ENCODE assay signal across 19 cellular contexts in the genomic region with DNA sequence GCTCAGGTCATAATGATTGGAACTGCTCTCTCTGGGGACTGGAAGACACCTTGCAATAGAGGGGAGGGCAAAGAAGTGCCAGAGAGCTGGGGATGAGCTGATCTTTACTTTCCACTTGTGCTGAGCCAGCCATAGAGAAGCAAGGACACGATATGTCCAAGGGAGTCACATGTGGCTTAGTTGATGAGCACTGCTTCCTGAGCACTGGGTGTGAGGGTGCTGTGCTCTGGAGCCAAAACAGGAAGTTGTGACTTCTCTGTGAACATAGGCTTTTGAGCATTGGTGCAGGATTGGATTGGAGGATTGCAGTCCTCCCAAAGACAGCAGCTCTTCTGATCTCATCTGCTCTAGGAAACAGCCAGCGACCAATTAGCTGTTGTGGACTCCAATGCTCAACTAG. TPM values are rescaled to one million over a fixed set of nuclear protein-coding genes. Genes with fewer than 3 reads are reported as not detected.
A peak's percentile ranks its signal among the peaks of the same experiment; 100 is the strongest.
DNase-seq lines count a peak whose midpoint lies in the region; ATAC-seq, FAIRE-seq and TF ChIP-seq lines count a peak whose summit lies in the region.
"Had no signal": no experiment of that assay in that cellular context is flagged by ENCODE, and none has a peak within 500 bp of the region (broad histone marks: within the 10 kb centered on the region; RNA-seq: fewer than 3 reads in every experiment).

No MANE protein-coding gene starts in this region.

- POLR2A ChIA-PET in GM12878 (lab: Charles Lee) = interaction anchor here (0.7 to 1.0 kb wide), 4 partner anchors 23 to 130 kb away, joined by 3 read pairs; no protein-coding TSS in a partner anchor

- SMC1A ChIA-PET in GM12878 (lab: Charles Lee; ENCODE audit: uncharacterized antibody, unreplicated experiment) = interaction anchor here (0.9 to 1.6 kb wide), 8 partner anchors 10 to 684 kb away, joined by 3 to 6 read pairs (median 4); no protein-coding TSS in a partner anchor

- no peak for TF ChIP-seq EP300 in GM12878 (IDR thresholded peaks at IDR 0.05; ENCODE audit: borderline replicate concordance in 1 of 2, control insufficient read depth in 1 of 2, low read depth in 2 of 2, low read length in 2 of 2)

- H3K27ac Mint-ChIP-seq in activated naive CD4-positive, alpha-beta T cell treated with anti-CD3 and anti-CD28 coated beads, Interleukin-2, amount 50 U/mL, for 24 hours = peak overlapping the region; percentile 66
- no peak overlapping the region for H3K27ac Mint-ChIP-seq in activated naive CD4-positive, alpha-beta T cell treated with anti-CD3 and anti-CD28 coated beads for 36 hours
- peak overlapping the region; percentile 10 for H3K27ac Mint-ChIP-seq in stimulated activated effector memory CD8-positive, alpha-beta T cell treated with anti-CD3 and anti-CD28 coated beads, Interleukin-12 subunit alpha, Interleukin-12 subunit beta, amount 100 ng/mL, for 72 hours

- peaks cover 34% of the 10 kb centered on the region for H3K36me3 Mint-ChIP-seq in activated naive CD4-positive, alpha-beta T cell treated with anti-CD3 and anti-CD28 coated beads, Interleukin-2, amount 50 U/mL, for 24 hours
- peaks cover 33% of the 10 kb centered on the region for H3K36me3 Mint-ChIP-seq in activated naive CD4-positive, alpha-beta T cell treated with anti-CD3 and anti-CD28 coated beads for 36 hours (ENCODE audit: low read depth)
- peaks cover 4% of the 10 kb centered on the region for H3K36me3 Mint-ChIP-seq in stimulated activated effector memory CD8-positive, alpha-beta T cell treated with anti-CD3 and anti-CD28 coated beads, Interleukin-12 subunit alpha, Interleukin-12 subunit beta, amount 100 ng/mL, for 72 hours

- H3K79me2 ChIP-seq in DOHH2 (ENCODE audit: control insufficient read depth, low read length) (no peaks in the 10 kb centered on the region), GM12878 (ENCODE audit: control insufficient read depth, insufficient read depth, low read length) (peaks cover 28% of the 10 kb centered on the region)

- BruUV-seq in GM12878 (replicated peaks; lab: Mats Ljungman, UMichigan) = no TSS peak

- peaks cover 44% of the 10 kb centered on the region for H3K4me1 Mint-ChIP-seq in activated naive CD4-positive, alpha-beta T cell treated with anti-CD3 and anti-CD28 coated beads, Interleukin-2, amount 50 U/mL, for 24 hours
- peaks cover 22% of the 10 kb centered on the region for H3K4me1 Mint-ChIP-seq in activated naive CD4-positive, alpha-beta T cell treated with anti-CD3 and anti-CD28 coated beads for 36 hours (ENCODE audit: low read depth)
- H3K4me1 Mint-ChIP-seq in stimulated activated effector memory CD8-positive, alpha-beta T cell treated with anti-CD3 and anti-CD28 coated beads, Interleukin-12 subunit alpha, Interleukin-12 subunit beta, amount 100 ng/mL, for 72 hours = peaks cover 32% of the 10 kb centered on the region

- H3K27me3 Mint-ChIP-seq in activated naive CD4-positive, alpha-beta T cell treated with anti-CD3 and anti-CD28 coated beads, Interleukin-2, amount 50 U/mL, for 24 hours = no peaks in the 10 kb centered on the region
- H3K27me3 Mint-ChIP-seq in activated naive CD4-positive, alpha-beta T cell treated with anti-CD3 and anti-CD28 coated beads for 36 hours (ENCODE audit: low read depth) = no peaks in the 10 kb centered on the region

- no peak overlapping the region for H2AFZ ChIP-seq in GM12878 (ENCODE audit: control insufficient read depth, low read depth, low read length)

- H4K20me1 ChIP-seq in DOHH2 (ENCODE audit: control insufficient read depth, insufficient read depth, low read depth, low read length) = no peaks in the 10 kb centered on the region
- peaks cover 2% of the 10 kb centered on the region; the same call in 1 of the 2 replicates for H4K20me1 ChIP-seq in GM12878 (ENCODE audit: control insufficient read depth, insufficient read depth)

- H3K4me3 ChIP-seq in DOHH2 (ENCODE audit: low read length) = no peak overlapping the region
- H3K4me3 ChIP-seq in GM12878 = no peak overlapping the region
- no peak overlapping the region for H3K4me3 ChIP-seq in colonic mucosa
- H3K4me3 ChIP-seq: breast epithelium, uterus had no signal

- no peak for TF ChIP-seq CTCF in DOHH2 (IDR thresholded peaks at IDR 0.05; ENCODE audit: low read depth, low read length, poor library complexity, severe bottlenecking)
- TF ChIP-seq CTCF in GM12878 (IDR thresholded peaks at IDR 0.05 in 2 of 3, conservative IDR thresholded peaks at IDR 0.05 in 1 of 3; ENCODE audit: control insufficient read depth in 2 of 3, extremely low read depth in 1 of 3, insufficient read depth in 1 of 3, low read depth in 3 of 3, low read length in 3 of 3) = no peak
- TF ChIP-seq CTCF in colonic mucosa (IDR thresholded peaks at IDR 0.05) = no peak

- H3K9me3 ChIP-seq in DOHH2 (ENCODE audit: control insufficient read depth, insufficient read depth, low read length) (no peaks in the 10 kb centered on the region), GM12878 (replicated peaks; ENCODE audit: control insufficient read depth, insufficient read depth, low read length) (no peaks in the 10 kb centered on the region), colonic mucosa (no peaks in the 10 kb centered on the region)
- H3K9me3 ChIP-seq: breast epithelium, uterus had no signal

- DNase-seq in activated naive CD4-positive, alpha-beta T cell treated with anti-CD3 and anti-CD28 coated beads for 36 hours = no peak
- no peak for DNase-seq in GM12878 (ENCODE audit: low read depth, low spot score)
- DNase-seq in stimulated activated effector memory CD8-positive, alpha-beta T cell treated with anti-CD3 and anti-CD28 coated beads, Interleukin-12 subunit alpha, Interleukin-12 subunit beta, amount 100 ng/mL, for 72 hours (ENCODE audit: low spot score in 2 of 2) = no peak
- no peak for DNase-seq in GDM1 (lab: John Stamatoyannopoulos, UW)
- no peak for DNase-seq in colonic mucosa
- DNase-seq: DMS53, glutamatergic neuron, NCI-H1092 treated with DMSO at 0.1 percent for 48 hours, NCI-H2029 treated with DMSO at 0.1 percent for 48 hours, T-helper 9 cell, uterus had no signal

- H3F3A ChIP-seq in DOHH2 (ENCODE audit: control insufficient read depth, insufficient read depth) = no peaks in the 10 kb centered on the region; the same call in none of the 2 replicates

- H3K9ac ChIP-seq in GM12878 (ENCODE audit: control insufficient read depth, insufficient read depth, low read length) (no peak overlapping the region), colonic mucosa (ENCODE audit: low read depth in 2 of 2, low read length in 2 of 2) (no peak overlapping the region)
- H3K9ac ChIP-seq: KMS-11 had no signal

- 53% methylated on average over 2 of the region's 2 CpGs for WGBS in GM12878 (ENCODE audit: insufficient coverage, insufficient replicate concordance, low lambda C conversion rate, missing lambda C conversion rate)

- RAD21 ChIA-PET in GM12878 (lab: Charles Lee; ENCODE audit: unreplicated experiment) = interaction anchor here (0.9 to 2.0 kb wide), 2 partner anchors 10 to 91 kb away, joined by 4 to 6 read pairs; no protein-coding TSS in a partner anchor

- no peak for TF ChIP-seq POLR2A in GM12878 (IDR thresholded peaks at IDR 0.05; ENCODE audit: low read depth, low read length)

- H3K27ac ChIP-seq in DOHH2 (ENCODE audit: low read depth, low read length) (no peak overlapping the region), GM12878 (ENCODE audit: control insufficient read depth, insufficient read depth) (no peak overlapping the region), colonic mucosa (no peak overlapping the region)
- H3K27ac ChIP-seq: breast epithelium, KMS-11, uterus had no signal

- ATAC-seq in GM12878 (no peak), GM19467 (IDR thresholded peaks at IDR 0.05; ENCODE audit: unreplicated experiment) (no peak)
- ATAC-seq in stimulated activated effector memory CD8-positive, alpha-beta T cell treated with anti-CD3 and anti-CD28 coated beads, Interleukin-12 subunit alpha, Interleukin-12 subunit beta, amount 100 ng/mL, for 72 hours = no peak

- in situ Hi-C loops in GM12878 (cut with MboI) = loop anchor here (10.0 kb wide), 2 partner anchors 582 to 1032 kb away; no protein-coding TSS in a partner anchor

- H3K27me3 ChIP-seq in DOHH2 (ENCODE audit: control insufficient read depth, low read length) (no peaks in the 10 kb centered on the region), GM12878 (replicated peaks in 1 of 2; ENCODE audit: control insufficient read depth in 2 of 2, insufficient read depth in 2 of 2, low read length in 1 of 2) (no peaks in the 10 kb centered on the region), colonic mucosa (no peaks in the 10 kb centered on the region)
- H3K27me3 ChIP-seq: breast epithelium, uterus had no signal

- no peaks in the 10 kb centered on the region for H3K36me3 ChIP-seq in DOHH2 (ENCODE audit: control insufficient read depth, low read length)
- peaks cover 3 to 16% of the 10 kb centered on the region in 2 experiments; a peak in 3 of 4 replicates for H3K36me3 ChIP-seq in GM12878 (ENCODE audit: control insufficient read depth in 2 of 2, insufficient read depth in 2 of 2, low read length in 1 of 2)
- peaks cover 11% of the 10 kb centered on the region for H3K36me3 ChIP-seq in colonic mucosa
- H3K36me3 ChIP-seq: breast epithelium, uterus had no signal

- no peaks in the 10 kb centered on the region for H3K9me2 ChIP-seq in DOHH2 (replicated peaks; ENCODE audit: control insufficient read depth, low read length)

- peak overlapping the region; percentile 38 for H3K4me2 ChIP-seq in DOHH2 (ENCODE audit: low read length)
- H3K4me2 ChIP-seq in GM12878 (ENCODE audit: control insufficient read depth, insufficient read depth) = no peak overlapping the region
- H3K4me2 ChIP-seq: KMS-11 had no signal

- TF ChIP-seq RAD21 in GM12878 (IDR thresholded peaks at IDR 0.05; ENCODE audit: insufficient read depth, low read depth, low read length) = no peak

- FAIRE-seq in GM12878 (lab: Jason Lieb, UNC) = no peak
- FAIRE-seq: endothelial cell of umbilical vein, GM19239 had no signal

- no peaks in the 10 kb centered on the region for H3K9me3 Mint-ChIP-seq in activated naive CD4-positive, alpha-beta T cell treated with anti-CD3 and anti-CD28 coated beads, Interleukin-2, amount 50 U/mL, for 24 hours
- no peaks in the 10 kb centered on the region for H3K9me3 Mint-ChIP-seq in activated naive CD4-positive, alpha-beta T cell treated with anti-CD3 and anti-CD28 coated beads for 36 hours
- H3K9me3 Mint-ChIP-seq in stimulated activated effector memory CD8-positive, alpha-beta T cell treated with anti-CD3 and anti-CD28 coated beads, Interleukin-12 subunit alpha, Interleukin-12 subunit beta, amount 100 ng/mL, for 72 hours = no peaks in the 10 kb centered on the region

- H3K4me1 ChIP-seq in DOHH2 (ENCODE audit: control insufficient read depth, low read length) (peaks cover 26% of the 10 kb centered on the region), GM12878 (ENCODE audit: control insufficient read depth, insufficient read depth, low read length) (peaks cover 6% of the 10 kb centered on the region; the same call in 1 of the 2 replicates), colonic mucosa (no peaks in the 10 kb centered on the region)
- H3K4me1 ChIP-seq: uterus had no signal

- CTCF ChIA-PET in activated naive CD4-positive, alpha-beta T cell treated with anti-CD3 and anti-CD28 coated beads for 36 hours (lab: Charles Lee) = interaction anchor here (0.6 to 1.1 kb wide), 2 partner anchors 132 to 342 kb away, joined by 3 read pairs; no protein-coding TSS in a partner anchor
- CTCF ChIA-PET in GM12878 (lab: Yijun Ruan, JAX) = interaction anchor here (0.9 to 2.2 kb wide), 5 partner anchors 8 to 381 kb away, joined by 4 to 7 read pairs (median 5); no protein-coding TSS in a partner anchor

- intact Hi-C loops in activated naive CD4-positive, alpha-beta T cell treated with anti-CD3 and anti-CD28 coated beads for 36 hours (cut with micrococcal nuclease) = no loop called here
- intact Hi-C loops in GM12878 (cut with micrococcal nuclease; ENCODE audit: unreplicated experiment) = no loop called here
- intact Hi-C loops in colonic mucosa (cut with DNase I) = loop anchor here (10.0 kb wide), 1 partner anchor 232 kb away; no protein-coding TSS in a partner anchor

- H3K4me3 Mint-ChIP-seq in activated naive CD4-positive, alpha-beta T cell treated with anti-CD3 and anti-CD28 coated beads, Interleukin-2, amount 50 U/mL, for 24 hours = no peak overlapping the region
- H3K4me3 Mint-ChIP-seq in activated naive CD4-positive, alpha-beta T cell treated with anti-CD3 and anti-CD28 coated beads for 36 hours = no peak overlapping the region
- H3K4me3 Mint-ChIP-seq in stimulated activated effector memory CD8-positive, alpha-beta T cell treated with anti-CD3 and anti-CD28 coated beads, Interleukin-12 subunit alpha, Interleukin-12 subunit beta, amount 100 ng/mL, for 72 hours = no peak overlapping the region

RNA-seq across cellular contexts. Expression of a gene that starts 6.7 kb away (rescaled TPM):
- 10 to 100 TPM; 35.4 to 38.9 TPM for total RNA-seq in activated naive CD4-positive, alpha-beta T cell treated with anti-CD3 and anti-CD28 coated beads for 36 hours
- total RNA-seq in GM12878 (2013; cell fraction: nucleolus; rRNA removed) = 774 and 778 TPM in 2 replicates
- total RNA-seq in GM12878 (2014; rRNA removed) = 111 and 132 TPM in 2 replicates
- total RNA-seq in GM12878 (2014; rRNA removed; fragmentation: Illumina TruSeq; extraction: Trizol) = 140 and 143 TPM in 2 replicates
- total RNA-seq in GM12878 (2021) = 87.0 and 95.5 TPM in 2 replicates
- polyA plus RNA-seq in GM12878 (2011; ENCODE audit: low read depth) = 32.0 TPM
- polyA plus RNA-seq in GM12878 (2011; rRNA removed) = 189 and 253 TPM in 2 replicates
- 97.7 and 115 TPM in 2 replicates for polyA plus RNA-seq in GM12878 (2011; cell fraction: cytosol; rRNA removed)
- 202 and 212 TPM in 2 replicates for polyA plus RNA-seq in GM12878 (2011; cell fraction: nucleus; rRNA removed)
- polyA plus RNA-seq in GM12878 (2012) = 41.3 and 41.4 TPM in 2 replicates
- 92.0 and 115 TPM in 2 replicates for polyA plus RNA-seq in GM12878 (2014; fragmentation: Illumina TruSeq; extraction: Trizol)
- 10 to 100 TPM; 21.6 to 57.0 TPM for polyA plus RNA-seq in GM12878 (2014; fragmentation: Nextera tagmentation; extraction: Ambion mirVana)
- polyA plus RNA-seq in GM12878 (2014; rRNA removed) = 76.3 and 93.3 TPM in 2 replicates
- 10 to 100 TPM; 39.8 to 44.3 TPM for polyA plus RNA-seq in GM12878 (2016; fragmentation: Nextera tagmentation; extraction: Ambion mirVana)
- polyA minus RNA-seq in GM12878 (2011; rRNA and poly(A)+ RNA removed) = 213 and 234 TPM in 2 replicates
- 86.9 and 96.8 TPM in 2 replicates for polyA minus RNA-seq in GM12878 (2011; cell fraction: cytosol; rRNA and poly(A)+ RNA removed)
- 204 and 283 TPM in 2 replicates for polyA minus RNA-seq in GM12878 (2011; cell fraction: nucleus; rRNA and poly(A)+ RNA removed)
- total RNA-seq in colonic mucosa = 10 to 100 TPM; 22.8 to 35.9 TPM
- polyA plus RNA-seq: neural cell had no signal
